In the genomic region with DNA sequence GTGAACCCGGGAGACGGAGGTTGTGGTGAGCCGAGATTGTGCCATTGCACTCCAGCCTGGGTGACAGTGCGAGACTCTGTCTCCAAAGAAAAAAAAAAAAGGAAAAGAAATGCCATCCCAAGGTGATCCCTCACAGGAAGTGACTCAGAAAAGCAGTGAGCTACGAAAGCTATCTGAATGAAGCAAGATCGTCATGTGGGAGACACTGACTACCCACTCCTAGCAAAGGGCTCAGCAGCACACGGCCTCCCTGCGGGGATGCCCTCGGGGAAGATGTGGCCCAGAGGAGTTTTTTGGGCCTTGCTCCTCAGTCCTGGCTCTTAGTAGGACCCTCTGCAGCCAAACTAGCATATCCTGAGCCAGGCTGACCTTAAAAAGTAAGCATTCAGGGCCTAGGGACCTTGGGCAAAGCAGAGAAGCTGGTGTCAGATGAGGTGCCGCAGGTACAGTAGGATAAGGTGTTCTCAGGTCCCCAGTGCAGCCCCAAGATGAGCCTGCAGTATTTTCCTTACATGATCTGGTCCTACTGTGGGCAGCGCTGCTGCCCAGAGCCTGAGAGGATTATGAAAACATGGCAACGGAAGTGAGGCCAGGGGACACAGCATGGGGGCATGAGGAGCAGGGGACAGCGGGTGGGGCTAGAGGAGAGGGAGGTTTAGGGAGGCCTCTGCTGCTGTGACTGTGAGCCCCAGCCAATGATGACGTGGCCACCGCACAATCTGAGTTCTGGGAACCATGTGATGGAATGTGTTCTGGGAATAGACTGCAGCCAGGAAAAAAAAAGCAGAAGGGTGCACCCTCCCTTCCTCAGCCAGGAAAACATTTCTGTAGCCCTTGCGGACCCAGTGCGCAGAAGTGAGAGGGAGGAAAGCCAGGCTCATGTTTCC, we compare ENCODE assay signal across 8 cellular contexts. TPM values are rescaled to one million over a fixed set of nuclear protein-coding genes. Genes with fewer than 3 reads are reported as not detected.
A peak's percentile ranks its signal among the peaks of the same experiment; 100 is the strongest.
DNase-seq lines count a peak whose midpoint lies in the region; ATAC-seq and TF ChIP-seq lines count a peak whose summit lies in the region.
"Not testable (repeated sequence)": the region's sequence is repeated elsewhere in the genome, so short reads cannot be mapped to it uniquely, and the experiment has no call there.
"Had no signal": no experiment of that assay in that cellular context is flagged by ENCODE, and none has a peak within 500 bp of the region (broad histone marks: within the 10 kb centered on the region; RNA-seq: fewer than 3 reads in every experiment).

No MANE protein-coding gene starts in this region.

- H3K4me1 Mint-ChIP-seq in osteocyte (ENCODE audit: unreplicated experiment); type B pancreatic cell (ENCODE audit: unreplicated experiment): not testable (repeated sequence)

- H3K27ac Mint-ChIP-seq in osteocyte (ENCODE audit: unreplicated experiment); type B pancreatic cell: not testable (repeated sequence)

- intact Hi-C loops in Panc1 (cut with micrococcal nuclease; ENCODE audit: unreplicated experiment); Right ventricle myocardium inferior (cut with DNase I); left cardiac atrium (cut with DNase I): not testable (repeated sequence)

- not testable (repeated sequence) for H3K4me3 ChIP-seq in ACC112 (ENCODE audit: low read depth, low read length); Panc1 (ENCODE audit: low read depth in 2 of 2, low read length in 2 of 2)

- H3K9me3 ChIP-seq in Panc1 (ENCODE audit: control insufficient read depth, insufficient read depth, low read depth, low read length), result not testable (repeated sequence)

- H3K27ac ChIP-seq in ACC112 (ENCODE audit: low read depth, low read length), result peak overlapping the region; percentile 47; the same call in 1 of the 2 replicates
- not testable (repeated sequence) for H3K27ac ChIP-seq in Panc1 (ENCODE audit: low read length)

- not testable (repeated sequence) for H3K36me3 ChIP-seq in ACC112 (ENCODE audit: insufficient read depth, low read length); Panc1 (ENCODE audit: control insufficient read depth, insufficient read depth, low read length)

- not testable (repeated sequence) for H3K27me3 ChIP-seq in ACC112 (ENCODE audit: insufficient read depth, low read length); Panc1 (ENCODE audit: control insufficient read depth, insufficient read depth, low read length)

- H3K27me3 Mint-ChIP-seq in osteocyte (ENCODE audit: unreplicated experiment); type B pancreatic cell: not testable (repeated sequence)

- CTCF ChIA-PET in Panc1 (lab: Charles Lee), result not testable (repeated sequence)

- H3K9me3 Mint-ChIP-seq in osteocyte (ENCODE audit: unreplicated experiment); type B pancreatic cell: not testable (repeated sequence)

- H3K36me3 Mint-ChIP-seq in osteocyte (ENCODE audit: unreplicated experiment); type B pancreatic cell: not testable (repeated sequence)

- TF ChIP-seq CTCF in Panc1 (IDR thresholded peaks at IDR 0.05); osteocyte (IDR thresholded peaks at IDR 0.05); type B pancreatic cell (conservative IDR thresholded peaks at IDR 0.05): not testable (repeated sequence)

- ATAC-seq in Panc1, result peak; percentile 47; the same call in 1 of the 2 replicates
- ATAC-seq in Right ventricle myocardium inferior, result peak; percentile 77
- peak; percentile 48 to 53 for ATAC-seq in left cardiac atrium

- H3K4me1 ChIP-seq in ACC112 (ENCODE audit: control insufficient read depth, insufficient read depth, low read length, unreplicated experiment); Panc1 (ENCODE audit: control insufficient read depth, insufficient read depth, low read length): not testable (repeated sequence)

- not testable (repeated sequence) for H3K79me2 ChIP-seq in ACC112 (ENCODE audit: control insufficient read depth, insufficient read depth, low read length, unreplicated experiment)

- not testable (repeated sequence) for BruUV-seq in Panc1 (replicated peaks; lab: Mats Ljungman, UMichigan)

- not testable (repeated sequence) for H2AFZ ChIP-seq in ACC112 (ENCODE audit: low read length, unreplicated experiment)

- not testable (repeated sequence) for H3K4me3 Mint-ChIP-seq in osteocyte (ENCODE audit: unreplicated experiment); type B pancreatic cell

- POLR2A ChIA-PET in Panc1 (lab: Charles Lee), result not testable (repeated sequence)

- not testable (repeated sequence) for DNase-seq in Panc1 (ENCODE audit: low read depth, low spot score); Right ventricle myocardium inferior (ENCODE audit: missing footprints); left cardiac atrium
- peak; percentile 9 for DNase-seq in activated effector memory CD4-positive, alpha-beta T cell treated with anti-CD3 and anti-CD28 coated beads, Interleukin-2, amount 50 U/mL, for 16 hours
- DNase-seq in osteocyte (ENCODE audit: extremely low spot score, unreplicated experiment) (peak; percentile 8), type B pancreatic cell (ENCODE audit: extremely low spot score, unreplicated experiment) (peak; percentile 8)

- in situ Hi-C loops in Panc1 (cut with HindIII; ENCODE audit: low pct_unique_long_range_greater_than_20kb, low sequenced_read_pairs), result not testable (repeated sequence)

RNA-seq across cellular contexts. Expression of a gene that starts 6.6 kb away (rescaled TPM):
- total RNA-seq in Panc1 (2021; ENCODE audit: unreplicated experiment) (0.90 TPM), Right ventricle myocardium inferior (not detected), left cardiac atrium (under 1 TPM; 0.05 to 0.21 TPM), osteocyte (0.68 TPM in 1 of 2 replicates, not detected in the other), type B pancreatic cell (ENCODE audit: low replicate concordance) (0.17 and 0.34 TPM in 2 replicates)
- 1.7 TPM for polyA plus RNA-seq in Panc1 (2012; ENCODE audit: insufficient read length)
- total RNA-seq: H1 had no signal

RNA-seq across cellular contexts. Expression of a gene that starts 22.8 kb away (rescaled TPM):
- total RNA-seq in Panc1 (2021; ENCODE audit: unreplicated experiment), result 51.1 TPM
- polyA plus RNA-seq in Panc1 (2012; ENCODE audit: insufficient read length), result 39.7 TPM
- 51.0 TPM for total RNA-seq in Right ventricle myocardium inferior
- 10 to 100 TPM; 40.1 to 42.3 TPM for total RNA-seq in left cardiac atrium
- 57.1 and 57.9 TPM in 2 replicates for total RNA-seq in osteocyte
- 60.8 and 63.1 TPM in 2 replicates for total RNA-seq in type B pancreatic cell (ENCODE audit: low replicate concordance)
